8 cellular contexts compared by ENCODE assay signal in genomic region chr15:65791335-65792129, GRCh38. TPM values are rescaled to one million over a fixed set of nuclear protein-coding genes. Genes with fewer than 3 reads are reported as not detected.
DNase-seq lines count a peak whose midpoint lies in the region; ATAC-seq and TF ChIP-seq lines count a peak whose summit lies in the region.

No MANE protein-coding gene starts in this region.

- no peak for TF ChIP-seq CTCF in MCF 10A (IDR thresholded peaks at IDR 0.05; ENCODE audit: unreplicated experiment)

- peak overlapping the region; percentile 87 to 99 (median 95) for H3K27ac ChIP-seq in skin epidermis

- ATAC-seq in HG03159 (IDR thresholded peaks at IDR 0.05; ENCODE audit: unreplicated experiment) = no peak

- H3K36me3 Mint-ChIP-seq in IgD-negative memory B cell = peaks cover 8% of the 10 kb centered on the region
- peaks cover 9% of the 10 kb centered on the region for H3K36me3 Mint-ChIP-seq in T-helper 2 cell treated with Interferon-gamma antibody and Interleukin-4, amounts not matched to agents 5 μg/mL and 100 μg/mL, for 36 hours (ENCODE audit: low read depth)
- H3K36me3 Mint-ChIP-seq in MCF 10A (ENCODE audit: insufficient read depth, unreplicated experiment) = no peaks in the 10 kb centered on the region
- peaks cover 0 to 5% (median 0%) of the 10 kb centered on the region in 3 donors for H3K36me3 Mint-ChIP-seq in immature natural killer cell

- H3K27ac Mint-ChIP-seq in IgD-negative memory B cell (peak overlapping the region; percentile 98 to 99 (median 98)), MCF 10A (ENCODE audit: low read depth, unreplicated experiment) (peak overlapping the region; percentile 94), immature natural killer cell (peak overlapping the region; percentile 87 to 100 (median 98))
- peak overlapping the region; percentile 100 for H3K27ac Mint-ChIP-seq in T-helper 2 cell treated with Interferon-gamma antibody and Interleukin-4, amounts not matched to agents 5 μg/mL and 100 μg/mL, for 36 hours

- H3K4me3 Mint-ChIP-seq in IgD-negative memory B cell = peak overlapping the region; percentile 92 to 97 (median 94)
- peak overlapping the region; percentile 99 for H3K4me3 Mint-ChIP-seq in T-helper 2 cell treated with Interferon-gamma antibody and Interleukin-4, amounts not matched to agents 5 μg/mL and 100 μg/mL, for 36 hours
- peak overlapping the region; percentile 81 for H3K4me3 Mint-ChIP-seq in MCF 10A (ENCODE audit: unreplicated experiment)
- peak overlapping the region; percentile 93 to 99 (median 96) for H3K4me3 Mint-ChIP-seq in immature natural killer cell

- H3K4me3 ChIP-seq in skin epidermis = peak overlapping the region; percentile 79 to 97 (median 93)

- no peaks in the 10 kb centered on the region for H3K9me3 Mint-ChIP-seq in IgD-negative memory B cell
- no peaks in the 10 kb centered on the region for H3K9me3 Mint-ChIP-seq in T-helper 2 cell treated with Interferon-gamma antibody and Interleukin-4, amounts not matched to agents 5 μg/mL and 100 μg/mL, for 36 hours
- H3K9me3 Mint-ChIP-seq in MCF 10A (ENCODE audit: unreplicated experiment) = no peaks in the 10 kb centered on the region
- H3K9me3 Mint-ChIP-seq in immature natural killer cell = no peaks in the 10 kb centered on the region

- intact Hi-C loops in MCF 10A (cut with micrococcal nuclease) = loop anchor here (5.0 kb wide), 1 partner anchor 36 kb away; no protein-coding TSS in a partner anchor

- peaks cover 32 to 46% (median 42%) of the 10 kb centered on the region in 3 donors for H3K4me1 Mint-ChIP-seq in IgD-negative memory B cell
- peaks cover 61% of the 10 kb centered on the region for H3K4me1 Mint-ChIP-seq in T-helper 2 cell treated with Interferon-gamma antibody and Interleukin-4, amounts not matched to agents 5 μg/mL and 100 μg/mL, for 36 hours (ENCODE audit: low read depth)
- peaks cover 28% of the 10 kb centered on the region for H3K4me1 Mint-ChIP-seq in MCF 10A (ENCODE audit: insufficient read depth, unreplicated experiment)
- H3K4me1 Mint-ChIP-seq in immature natural killer cell = peaks cover 50 to 58% of the 10 kb centered on the region in 2 donors

- DNase-seq in DMS53 (lab: John Stamatoyannopoulos, UW) (peak; percentile 81), DMS53 treated with DMSO at 0.1 percent for 48 hours (lab: John Stamatoyannopoulos, UW; ENCODE audit: unreplicated experiment) (no peak), MCF 10A (ENCODE audit: unreplicated experiment) (peak; percentile 60), immature natural killer cell (peak; percentile 47 to 52 (median 48))
- DNase-seq in T-helper 2 cell treated with Interferon-gamma antibody and Interleukin-4, amounts not matched to agents 5 μg/mL and 100 μg/mL, for 36 hours (ENCODE audit: low spot score) = no peak

- POLR2A ChIA-PET in MCF 10A (lab: Yijun Ruan, JAX) = interaction anchor here (0.5 to 5.7 kb wide), 28 partner anchors 9 to 714 kb away, joined by 3 to 89 read pairs (median 4); partner anchors contain the start of genes DIS3L, INTS14, RAB11A and ZWILCH

- CTCF ChIA-PET in MCF 10A (lab: Yijun Ruan, JAX) = interaction anchor here (0.6 to 1.3 kb wide), 5 partner anchors 25 to 83 kb away, joined by 3 to 4 read pairs (median 3); no protein-coding TSS in a partner anchor

- no peaks in the 10 kb centered on the region for H3K27me3 Mint-ChIP-seq in IgD-negative memory B cell
- H3K27me3 Mint-ChIP-seq in T-helper 2 cell treated with Interferon-gamma antibody and Interleukin-4, amounts not matched to agents 5 μg/mL and 100 μg/mL, for 36 hours (ENCODE audit: low read depth) = no peaks in the 10 kb centered on the region
- H3K27me3 Mint-ChIP-seq in MCF 10A (ENCODE audit: insufficient read depth, unreplicated experiment) = no peaks in the 10 kb centered on the region
- peaks cover 4 to 23% (median 14%) of the 10 kb centered on the region in 3 donors for H3K27me3 Mint-ChIP-seq in immature natural killer cell (ENCODE audit: low read depth in 3 of 3)

- no TSS peak for BruUV-seq in MCF 10A (replicated peaks; lab: Mats Ljungman, UMichigan)

RNA-seq across cellular contexts. Expression of gene DENND4A, which starts 0.6 kb away (rescaled TPM):
- 24.7 TPM for polyA plus RNA-seq in IgD-negative memory B cell
- 16.9 and 18.1 TPM in 2 replicates for total RNA-seq in MCF 10A (2022)
- polyA plus RNA-seq in immature natural killer cell = 10 to 100 TPM in 1 of 3 donors, 1 to 10 TPM in 2; 6.4 to 18.9 (median 6.5) TPM

Comparison
In these comparisons a context has a peak if more than half of its experiments do, and no peak if none do; other contexts are left out.
1. DNase-seq: peak in DMS53 (single experiment), MCF 10A (single experiment) and immature natural killer cell (3 of 3); none in DMS53 treated with DMSO at 0.1 percent for 48 hours (single experiment) and T-helper 2 cell treated with Interferon-gamma antibody and Interleukin-4, amounts not matched to agents 5 μg/mL and 100 μg/mL, for 36 hours (single experiment).
2. Peak in every context shown above with its lines, with median percentiles within 50 percentile points of each other: H3K27ac Mint-ChIP-seq and H3K4me3 Mint-ChIP-seq.